In genomic region chr9:62838024-62838718, GRCh38 we compare ENCODE assay signal across 8 cellular contexts.
DNase-seq lines count a peak whose midpoint lies in the region; ATAC-seq and TF ChIP-seq lines count a peak whose summit lies in the region.
"Not testable (repeated sequence)": the region's sequence is repeated elsewhere in the genome, so short reads cannot be mapped to it uniquely, and the experiment has no call there.

No MANE protein-coding gene starts in this region.

- H3K79me2 ChIP-seq in neural cell (replicated peaks; ENCODE audit: insufficient read depth, low read length) = not testable (repeated sequence)

- H3K4me3 ChIP-seq in neural cell (ENCODE audit: low read length) = peak overlapping the region; percentile 65

- not testable (repeated sequence) for H3K36me3 Mint-ChIP-seq in activated naive CD8-positive, alpha-beta T cell treated with anti-CD3 and anti-CD28 coated beads, Interleukin-2, amount 50 U/mL, for 24 hours (ENCODE audit: low read depth)

- not testable (repeated sequence) for H3K9me3 Mint-ChIP-seq in activated naive CD8-positive, alpha-beta T cell treated with anti-CD3 and anti-CD28 coated beads, Interleukin-2, amount 50 U/mL, for 24 hours

- H4K20me1 ChIP-seq in neural cell (ENCODE audit: insufficient read depth) = not testable (repeated sequence)

- H3K36me3 ChIP-seq in neural cell (ENCODE audit: insufficient read depth, low read length) = not testable (repeated sequence)

- peaks cover 10% of the 10 kb centered on the region for H3K27me3 Mint-ChIP-seq in activated naive CD8-positive, alpha-beta T cell treated with anti-CD3 and anti-CD28 coated beads, Interleukin-2, amount 50 U/mL, for 24 hours

- DNase-seq in CMK (ENCODE audit: low read depth) = peak; percentile 31
- peak; percentile 68 to 96 (median 84) for DNase-seq in T-helper 1 cell
- DNase-seq in activated naive CD8-positive, alpha-beta T cell treated with anti-CD3 and anti-CD28 coated beads, Interleukin-2, amount 50 U/mL, for 24 hours = peak; percentile 90
- DNase-seq in globus pallidus (ENCODE audit: low spot score) = peak; percentile 92
- DNase-seq in stimulated activated CD8-positive, alpha-beta memory T cell treated with anti-CD3 and anti-CD28 coated beads, Interleukin-2, amount 100 ng/mL, for 48 hours (ENCODE audit: low read depth in 2 of 2) = peak; percentile 97 to 98

- peaks cover 26% of the 10 kb centered on the region for H3K27me3 ChIP-seq in neural cell (ENCODE audit: insufficient read depth, low read depth, low read length)

- H3F3A ChIP-seq in neural cell (ENCODE audit: insufficient read depth, low read length, poor library complexity, severe bottlenecking) = not testable (repeated sequence)

- H3K4me1 Mint-ChIP-seq in activated naive CD8-positive, alpha-beta T cell treated with anti-CD3 and anti-CD28 coated beads, Interleukin-2, amount 50 U/mL, for 24 hours = not testable (repeated sequence)

- H3K9me2 ChIP-seq in neural cell (ENCODE audit: insufficient read depth, low read length) = not testable (repeated sequence)

- H2AFZ ChIP-seq in neural cell (ENCODE audit: low read depth, low read length) = peak overlapping the region; percentile 25

- not testable (repeated sequence) for H3K27ac ChIP-seq in neural cell (ENCODE audit: low read length)

- peak overlapping the region; percentile 78 for H3K27ac Mint-ChIP-seq in activated naive CD8-positive, alpha-beta T cell treated with anti-CD3 and anti-CD28 coated beads, Interleukin-2, amount 50 U/mL, for 24 hours

- peak overlapping the region; percentile 65 for H3K9ac ChIP-seq in neural cell (ENCODE audit: low read length)

- peak overlapping the region; percentile 78 for H3K4me3 Mint-ChIP-seq in activated naive CD8-positive, alpha-beta T cell treated with anti-CD3 and anti-CD28 coated beads, Interleukin-2, amount 50 U/mL, for 24 hours

- ATAC-seq in GM19468 (IDR thresholded peaks at IDR 0.05; ENCODE audit: extremely low read depth, unreplicated experiment) (peak; percentile 96), HG03354 (IDR thresholded peaks at IDR 0.05; ENCODE audit: poor library complexity, severe bottlenecking, unreplicated experiment) (peak; percentile 99)
- ATAC-seq in activated naive CD8-positive, alpha-beta T cell treated with anti-CD3 and anti-CD28 coated beads, Interleukin-2, amount 50 U/mL, for 24 hours = peak; percentile 100

- TF ChIP-seq CTCF in neural cell (IDR thresholded peaks at IDR 0.05; ENCODE audit: poor library complexity, severe bottlenecking) = not testable (repeated sequence)

- peak overlapping the region; percentile 51 for H3K4me2 ChIP-seq in neural cell (ENCODE audit: low read length)

- H3K9me3 ChIP-seq in neural cell (ENCODE audit: low read length) = not testable (repeated sequence)

- peak; percentile 17 for TF ChIP-seq RAD21 in neural cell (conservative IDR thresholded peaks at IDR 0.05)

- TF ChIP-seq EP300 in neural cell (conservative IDR thresholded peaks at IDR 0.05; ENCODE audit: poor library complexity, severe bottlenecking) = not testable (repeated sequence)

TF ChIP-seq in neural cell, 6 proteins besides CTCF, POLR2A, EP300 and RAD21:
- peak; percentile 36 for TF ChIP-seq POLR2AphosphoS5 (IDR thresholded peaks at IDR 0.05)
- peak; percentile 36 for TF ChIP-seq TAF1 (IDR thresholded peaks at IDR 0.05; ENCODE audit: low read depth)

Comparison
In these comparisons a context has a peak if more than half of its experiments do, and no peak if none do; other contexts are left out.
1. DNase-seq: peak in every context shown above with its lines; median percentile 98 in stimulated activated CD8-positive, alpha-beta memory T cell treated with anti-CD3 and anti-CD28 coated beads, Interleukin-2, amount 100 ng/mL, for 48 hours; 92 in globus pallidus; 90 in activated naive CD8-positive, alpha-beta T cell treated with anti-CD3 and anti-CD28 coated beads, Interleukin-2, amount 50 U/mL, for 24 hours; 84 in T-helper 1 cell; 31 in CMK.